Comparison of ENCODE assay signal across 8 cellular contexts in genomic region chr6:41895300-41896233, GRCh38. TPM values are rescaled to one million over a fixed set of nuclear protein-coding genes. Genes with fewer than 3 reads are reported as not detected.
DNase-seq lines count a peak whose midpoint lies in the region; ATAC-seq and TF ChIP-seq lines count a peak whose summit lies in the region.

TSS of gene USP49 (minus strand) at chr6:41895375. CDS start at chr6:41806983, 88,392 bp downstream.

- H4K20me1 ChIP-seq in H9 (ENCODE audit: control insufficient read depth, insufficient read depth, insufficient read length): no peaks in the 10 kb centered on the region

- peaks cover 15 to 17% of the 10 kb centered on the region in 2 experiments for H3K4me1 Mint-ChIP-seq in H9

- TF ChIP-seq CTCF in H9 (conservative IDR thresholded peaks at IDR 0.05) (no peak), RWPE2 (IDR thresholded peaks at IDR 0.05; ENCODE audit: poor library complexity, severe bottlenecking) (no peak), foreskin keratinocyte (conservative IDR thresholded peaks at IDR 0.05) (no peak)

- H2BK12ac ChIP-seq in H9 (ENCODE audit: insufficient read length, low read depth, low read length): no peak within 1 kb of the TSS

- WGBS in H9 (ENCODE audit: extremely low coverage, insufficient read length, low lambda C conversion rate): no CpG with 5 or more reads among the region's 55 CpGs

- H3K36me3 ChIP-seq in RWPE2 (ENCODE audit: low read depth) (peaks cover 10% of the 10 kb centered on the region), neuron (ENCODE audit: insufficient read depth, low read length) (peaks cover 4% of the 10 kb centered on the region)

- no peaks in the 10 kb centered on the region for H3K9me3 Mint-ChIP-seq in H9

- H3K4me1 ChIP-seq in H9 (ENCODE audit: insufficient read depth, low read length) (peaks cover 9% of the 10 kb centered on the region; the same call in 1 of the 2 replicates), RWPE2 (ENCODE audit: insufficient read depth, poor library complexity, severe bottlenecking) (no peaks in the 10 kb centered on the region), foreskin keratinocyte (peaks cover 3% of the 10 kb centered on the region), neuron (ENCODE audit: insufficient read depth, low read length) (peaks cover 32% of the 10 kb centered on the region)

- no peak within 1 kb of the TSS for H2BK20ac ChIP-seq in H9 (ENCODE audit: low read depth, low read length, poor library complexity, severe bottlenecking)

- no peaks in the 10 kb centered on the region for H3K79me1 ChIP-seq in H9 (ENCODE audit: insufficient read depth, low read depth, low read length, poor library complexity, severe bottlenecking)

- H3K23me2 ChIP-seq in H9 (ENCODE audit: insufficient read length, low read depth, low read length, poor library complexity, severe bottlenecking): peaks cover 15% of the 10 kb centered on the region

- H3K27me3 ChIP-seq in H9 (ENCODE audit: insufficient read depth, low read length) (no peaks in the 10 kb centered on the region), RWPE2 (ENCODE audit: insufficient read depth, poor library complexity, severe bottlenecking) (no peaks in the 10 kb centered on the region), foreskin keratinocyte (no peaks in the 10 kb centered on the region), neuron (ENCODE audit: insufficient read depth, low read length) (no peaks in the 10 kb centered on the region)

- peak within 1 kb of the TSS; percentile 94 to 99 (median 95) for H3K27ac Mint-ChIP-seq in H9

- H3K18ac ChIP-seq in H9 (ENCODE audit: insufficient read length, low read depth, low read length): peak within 1 kb of the TSS; percentile 81

- H4K91ac ChIP-seq in H9 (ENCODE audit: insufficient read length, low read depth, low read length): no peak within 1 kb of the TSS

- H3K27ac ChIP-seq in H9 (ENCODE audit: insufficient read length, low read depth, low read length) (peak within 1 kb of the TSS; percentile 85), RWPE2 (ENCODE audit: poor library complexity, severe bottlenecking) (peak within 1 kb of the TSS; percentile 41), foreskin keratinocyte (peak within 1 kb of the TSS; percentile 52)

- H3K4me2 ChIP-seq in H9 (ENCODE audit: insufficient read depth, insufficient read length, low read length): peak within 1 kb of the TSS; percentile 97

- no peak within 1 kb of the TSS for H2AK5ac ChIP-seq in H9 (ENCODE audit: insufficient read length, low read length)

- in situ Hi-C loops in G401 (cut with HindIII; ENCODE audit: low sequenced_read_pairs): no loop called here

- no peak within 1 kb of the TSS; a peak in 1 of 5 replicates for H3K4me3 Mint-ChIP-seq in H9

- no peak within 1 kb of the TSS for H3K56ac ChIP-seq in H9 (ENCODE audit: insufficient read length, low read depth, low read length)

- no peak within 1 kb of the TSS for H2BK5ac ChIP-seq in H9 (ENCODE audit: insufficient read length, low read length)

- no peaks in the 10 kb centered on the region for H3K79me2 ChIP-seq in H9 (ENCODE audit: insufficient read depth, low read length)

- H3K4me3 ChIP-seq in RWPE2 (ENCODE audit: severe bottlenecking): peak within 1 kb of the TSS; percentile 100
- peak within 1 kb of the TSS; percentile 75 for H3K4me3 ChIP-seq in neuron (ENCODE audit: low read length)

- no peak within 1 kb of the TSS for H4K5ac ChIP-seq in H9 (ENCODE audit: insufficient read length, low read depth, low read length)

- H3K14ac ChIP-seq in H9 (ENCODE audit: insufficient read depth, low read length): peak within 1 kb of the TSS; percentile 59

- H3K27me3 Mint-ChIP-seq in H9 (ENCODE audit: low read depth): no peaks in the 10 kb centered on the region

- ATAC-seq in RWPE2 (ENCODE audit: low read depth): peak; percentile 88
- ATAC-seq in foreskin keratinocyte: peak; percentile 94

- peak within 1 kb of the TSS; percentile 68 for H3T11ph ChIP-seq in H9 (ENCODE audit: low read length)

- peak within 1 kb of the TSS; percentile 84 for H3K9ac ChIP-seq in H9 (ENCODE audit: extremely low read depth, insufficient read length, low read length)

- H3K9me3 ChIP-seq in H9 (ENCODE audit: control insufficient read depth, low read depth, low read length): no peaks in the 10 kb centered on the region
- no peaks in the 10 kb centered on the region for H3K9me3 ChIP-seq in RWPE2 (ENCODE audit: severe bottlenecking)
- no peaks in the 10 kb centered on the region for H3K9me3 ChIP-seq in neuron (ENCODE audit: low read length)

- H3K23ac ChIP-seq in H9 (ENCODE audit: insufficient read length, low read depth, low read length): no peak within 1 kb of the TSS

- peak; percentile 87 for DNase-seq in G401 (ENCODE audit: low spot score)
- peak; percentile 93 for DNase-seq in H9
- DNase-seq in M059J (ENCODE audit: low read depth): peak; percentile 83
- peak; percentile 83 for DNase-seq in RWPE2 (ENCODE audit: low spot score)
- DNase-seq in activated effector memory CD4-positive, alpha-beta T cell treated with Interleukin-2 at 50 U/mL for 16 hours: peak; percentile 85
- DNase-seq in foreskin keratinocyte: peak; percentile 70 to 88
- DNase-seq in stromal cell of bone marrow (ENCODE audit: low read depth): peak; percentile 59

- no peak within 1 kb of the TSS for H2BK15ac ChIP-seq in H9 (ENCODE audit: low read depth, low read length)

- no peak within 1 kb of the TSS for H4K8ac ChIP-seq in H9 (replicated peaks; ENCODE audit: insufficient read length, low read depth, low read length)

- peaks cover 0 to 5% (median 0%) of the 10 kb centered on the region in 3 experiments; a peak in 1 of 7 replicates for H3K36me3 Mint-ChIP-seq in H9 (ENCODE audit: insufficient read depth in 1 of 3, low read depth in 3 of 3)

- H2BK120ac ChIP-seq in H9 (ENCODE audit: low read depth, low read length, poor library complexity, severe bottlenecking): no peak within 1 kb of the TSS

- peak within 1 kb of the TSS; percentile 81 for H2AFZ ChIP-seq in H9 (ENCODE audit: low read length)
- H2AFZ ChIP-seq in neuron (ENCODE audit: low read depth, low read length): peak within 1 kb of the TSS; percentile 88

- H3K4ac ChIP-seq in H9 (ENCODE audit: low read depth, low read length): no peak within 1 kb of the TSS; the same call in 1 of the 2 replicates

RNA-seq across cellular contexts. Expression of gene USP49, which starts in this region (rescaled TPM):
- total RNA-seq in G401 (2014; rRNA removed; shearing (Covaris generic)): 4.7 and 9.9 TPM in 2 replicates
- total RNA-seq in H9 (2021): 18.7 and 19.0 TPM in 2 replicates
- total RNA-seq in M059J (2014; rRNA removed; shearing (Covaris generic)): 2.6 and 3.6 TPM in 2 replicates
- 1.1 and 1.3 TPM in 2 replicates for total RNA-seq in foreskin keratinocyte
- 0.27 and 0.35 TPM in 2 replicates for polyA plus RNA-seq in foreskin keratinocyte

Comparison
In these comparisons a context has a peak if more than half of its experiments do, and no peak if none do; other contexts are left out.
1. Peak in every context shown above with its lines: DNase-seq, ATAC-seq, H3K4me3 ChIP-seq and H3K27ac ChIP-seq.